1 cellular context compared by ENCODE assay signal in genomic region chr1:150577557-150578277, GRCh38.
TF ChIP-seq lines count a peak whose summit lies in the region.

No MANE protein-coding gene starts in this region.

TF ChIP-seq in K562, 482 proteins besides CTCF, POLR2A, EP300 and RAD21:
- TF ChIP-seq EGR1 (conservative IDR thresholded peaks at IDR 0.05) (no peak), ZNF707 (CRISPR knock-in tag; conservative IDR thresholded peaks at IDR 0.05) (no peak), CHD1 (IDR thresholded peaks at IDR 0.05; ENCODE audit: low read length) (peak; percentile 84), NR3C1 (CRISPR knock-in tag; IDR thresholded peaks at IDR 0.05) (no peak), RBFOX2 (IDR thresholded peaks at IDR 0.05; ENCODE audit: low read depth, low read length) (peak; percentile 64), HNRNPL (IDR thresholded peaks at IDR 0.05; ENCODE audit: low read depth, low read length) (peak; percentile 60; the same call in 1 of the 2 replicates), SRSF7 (optimal IDR thresholded peaks at IDR 0.05; ENCODE audit: low read depth, low read length) (no peak), POLR2G (IDR thresholded peaks at IDR 0.05; ENCODE audit: low read depth, low read length) (peak; percentile 7; the same call in 1 of the 2 replicates), POLR2H (tag; IDR thresholded peaks at IDR 0.05; ENCODE audit: low read depth) (peak; percentile 19; the same call in 1 of the 2 replicates), AFF1 (IDR thresholded peaks at IDR 0.05; ENCODE audit: low read depth in 1 of 2, partially characterized antibody in 2 of 2) (peak in 1 of 2 experiments; percentile 39), ZNF146 (CRISPR knock-in tag; IDR thresholded peaks at IDR 0.05; ENCODE audit: unreplicated experiment) (no peak)
